Comparison of ENCODE assay signal across 10 cellular contexts in the genomic region with DNA sequence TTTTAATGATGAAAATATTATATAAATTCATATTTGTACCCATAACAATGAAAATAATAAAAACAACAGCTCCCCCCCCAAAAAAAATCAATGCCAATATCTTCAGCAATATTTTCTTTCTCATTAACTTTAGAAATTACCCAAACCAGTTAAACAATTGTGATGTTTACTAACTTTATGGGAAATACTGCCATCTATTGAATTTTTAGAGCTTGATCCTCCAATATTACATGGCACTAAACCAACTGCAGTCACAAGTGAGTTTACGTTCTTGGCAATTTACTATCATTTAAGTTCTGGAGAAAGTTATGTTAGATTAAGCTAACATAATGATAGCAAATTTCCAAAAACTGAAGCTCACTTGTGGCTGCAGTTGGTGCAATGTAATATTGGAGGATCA.
DNase-seq lines count a peak whose midpoint lies in the region; ATAC-seq, FAIRE-seq and TF ChIP-seq lines count a peak whose summit lies in the region.
"Had no signal": no experiment of that assay in that cellular context is flagged by ENCODE, and none has a peak within 500 bp of the region (broad histone marks: within the 10 kb centered on the region; RNA-seq: fewer than 3 reads in every experiment).

No MANE protein-coding gene starts in this region.

- POLR2A ChIA-PET in SK-N-SH (lab: Yijun Ruan, JAX) = no interaction called here

- FAIRE-seq in keratinocyte (lab: Jason Lieb, UNC) = no peak
- FAIRE-seq: G401.6, kidney had no signal

- H3K27me3 ChIP-seq in SK-N-SH (ENCODE audit: insufficient read depth) = no peaks in the 10 kb centered on the region
- no peaks in the 10 kb centered on the region for H3K27me3 ChIP-seq in keratinocyte (ENCODE audit: control insufficient read depth, extremely low read depth, insufficient read depth, low read length)

- H3K9me1 ChIP-seq in keratinocyte (ENCODE audit: control insufficient read depth, extremely low read depth, insufficient read depth, low read length) = no peaks in the 10 kb centered on the region

- no peak for TF ChIP-seq EP300 in SK-N-SH (IDR thresholded peaks at IDR 0.05; ENCODE audit: borderline replicate concordance in 1 of 2, low read depth in 1 of 2, low read length in 1 of 2)

- H3K79me2 ChIP-seq in SK-N-SH (ENCODE audit: insufficient read depth) (no peaks in the 10 kb centered on the region), keratinocyte (ENCODE audit: control insufficient read depth, insufficient read depth, low read length) (no peaks in the 10 kb centered on the region)

- CTCF ChIA-PET in SK-N-SH (lab: Yijun Ruan, JAX) = interaction anchor here (0.9 to 1.7 kb wide), 5 partner anchors 11 to 1293 kb away, joined by 3 to 5 read pairs (median 4); no protein-coding TSS in a partner anchor

- H3K4me3 ChIP-seq in SK-N-SH (ENCODE audit: low read depth in 2 of 2, low read length in 1 of 2) = no peak overlapping the region
- no peak overlapping the region for H3K4me3 ChIP-seq in keratinocyte (ENCODE audit: control insufficient read depth in 2 of 3, extremely low read depth in 1 of 3, insufficient read depth in 2 of 3, low read depth in 1 of 3, low read length in 3 of 3)

- H3K9me3 ChIP-seq in SK-N-SH (no peaks in the 10 kb centered on the region; the same call in 1 of the 2 replicates), keratinocyte (ENCODE audit: control insufficient read depth, low read depth, low read length) (no peaks in the 10 kb centered on the region)

- peak; percentile 57 for TF ChIP-seq CTCF in SK-N-SH (IDR thresholded peaks at IDR 0.05)
- TF ChIP-seq CTCF in keratinocyte (optimal IDR thresholded peaks at IDR 0.05 in 1 of 3, IDR thresholded peaks at IDR 0.05 in 1 of 3, conservative IDR thresholded peaks at IDR 0.05 in 1 of 3; ENCODE audit: extremely low read depth in 1 of 3, insufficient read depth in 2 of 3, low read length in 3 of 3) = peak in 2 of 3 experiments; percentile 30 to 32

- ATAC-seq in GM18870 (IDR thresholded peaks at IDR 0.05; ENCODE audit: unreplicated experiment) (no peak), HG03039 (IDR thresholded peaks at IDR 0.05; ENCODE audit: unreplicated experiment) (no peak), GM21367 (IDR thresholded peaks at IDR 0.05; ENCODE audit: unreplicated experiment) (no peak), GM19463 (IDR thresholded peaks at IDR 0.05; ENCODE audit: unreplicated experiment) (no peak)

- no peak overlapping the region for H3K4me2 ChIP-seq in SK-N-SH
- no peak overlapping the region for H3K4me2 ChIP-seq in keratinocyte (ENCODE audit: control insufficient read depth, extremely low read depth, insufficient read depth, low read depth, low read length)

- H3K36me3 ChIP-seq in SK-N-SH (replicated peaks in 1 of 2; ENCODE audit: control insufficient read depth in 1 of 2, insufficient read depth in 2 of 2, low read length in 1 of 2) (no peaks in the 10 kb centered on the region), keratinocyte (ENCODE audit: control insufficient read depth in 2 of 2, extremely low read depth in 1 of 2, insufficient read depth in 2 of 2, low read length in 2 of 2) (no peaks in the 10 kb centered on the region)

- DNase-seq in DMS153 (lab: John Stamatoyannopoulos, UW) (peak; percentile 41), M059J (ENCODE audit: low read depth) (peak; percentile 13), SK-N-SH (peak; percentile 1), keratinocyte (ENCODE audit: low read depth, low spot score) (no peak)
- DNase-seq: kidney had no signal

- peak; percentile 45 for TF ChIP-seq RAD21 in SK-N-SH (IDR thresholded peaks at IDR 0.05; ENCODE audit: low read length)

- H3K9ac ChIP-seq in SK-N-SH (no peak overlapping the region), keratinocyte (ENCODE audit: control insufficient read depth, extremely low read depth, insufficient read depth, low read length) (no peak overlapping the region)

- H3F3A ChIP-seq in SK-N-SH (replicated peaks; ENCODE audit: insufficient read depth) = no peaks in the 10 kb centered on the region

- H3K27ac ChIP-seq in SK-N-SH (ENCODE audit: low read depth in 2 of 2, low read length in 1 of 2) = no peak overlapping the region
- H3K27ac ChIP-seq in keratinocyte (ENCODE audit: control insufficient read depth, insufficient read depth, low read length) = no peak overlapping the region

- H3K4me1 ChIP-seq in SK-N-SH (ENCODE audit: control insufficient read depth in 1 of 2, insufficient read depth in 2 of 2, low read depth in 1 of 2, low read length in 1 of 2) = no peaks in the 10 kb centered on the region
- H3K4me1 ChIP-seq in keratinocyte (ENCODE audit: control insufficient read depth, extremely low read depth, insufficient read depth, low read length) = peaks cover 9% of the 10 kb centered on the region

- H3K9me2 ChIP-seq in SK-N-SH = 0 out of 2 replicates have a peak, but pooled peaks cover 4% of the 10 kb centered on the region

- H4K20me1 ChIP-seq in SK-N-SH (ENCODE audit: insufficient read depth) (no peaks in the 10 kb centered on the region), keratinocyte (ENCODE audit: control insufficient read depth, extremely low read depth, insufficient read depth, low read length) (no peaks in the 10 kb centered on the region)

- dilution Hi-C loops in keratinocyte (cut with MboI; ENCODE audit: extremely low pct_ligation_motif_present, low sequenced_read_pairs) = no loop called here

- H2AFZ ChIP-seq in SK-N-SH (ENCODE audit: low read depth) (no peak overlapping the region), keratinocyte (ENCODE audit: control insufficient read depth, low read length) (no peak overlapping the region)

- 14% methylated on average over 1 of the region's 1 CpG for WGBS in SK-N-SH (ENCODE audit: low lambda C conversion rate)

TF ChIP-seq in SK-N-SH, 30 proteins besides CTCF, POLR2A, EP300 and RAD21:
- TF ChIP-seq, protein P1, sequence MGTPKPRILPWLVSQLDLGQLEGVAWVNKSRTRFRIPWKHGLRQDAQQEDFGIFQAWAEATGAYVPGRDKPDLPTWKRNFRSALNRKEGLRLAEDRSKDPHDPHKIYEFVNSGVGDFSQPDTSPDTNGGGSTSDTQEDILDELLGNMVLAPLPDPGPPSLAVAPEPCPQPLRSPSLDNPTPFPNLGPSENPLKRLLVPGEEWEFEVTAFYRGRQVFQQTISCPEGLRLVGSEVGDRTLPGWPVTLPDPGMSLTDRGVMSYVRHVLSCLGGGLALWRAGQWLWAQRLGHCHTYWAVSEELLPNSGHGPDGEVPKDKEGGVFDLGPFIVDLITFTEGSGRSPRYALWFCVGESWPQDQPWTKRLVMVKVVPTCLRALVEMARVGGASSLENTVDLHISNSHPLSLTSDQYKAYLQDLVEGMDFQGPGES (IDR thresholded peaks at IDR 0.05; ENCODE audit: low read depth, low read length) = no peak
- TF ChIP-seq MEF2A (IDR thresholded peaks at IDR 0.05; ENCODE audit: borderline replicate concordance, low read depth) (no peak), EZH2phosphoT487 (IDR thresholded peaks at IDR 0.05; ENCODE audit: borderline replicate concordance, low read depth) (no peak)
- TF ChIP-seq, protein P2, sequence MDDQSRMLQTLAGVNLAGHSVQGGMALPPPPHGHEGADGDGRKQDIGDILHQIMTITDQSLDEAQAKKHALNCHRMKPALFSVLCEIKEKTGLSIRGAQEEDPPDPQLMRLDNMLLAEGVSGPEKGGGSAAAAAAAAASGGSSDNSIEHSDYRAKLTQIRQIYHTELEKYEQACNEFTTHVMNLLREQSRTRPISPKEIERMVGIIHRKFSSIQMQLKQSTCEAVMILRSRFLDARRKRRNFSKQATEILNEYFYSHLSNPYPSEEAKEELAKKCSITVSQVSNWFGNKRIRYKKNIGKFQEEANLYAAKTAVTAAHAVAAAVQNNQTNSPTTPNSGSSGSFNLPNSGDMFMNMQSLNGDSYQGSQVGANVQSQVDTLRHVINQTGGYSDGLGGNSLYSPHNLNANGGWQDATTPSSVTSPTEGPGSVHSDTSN (IDR thresholded peaks at IDR 0.05) = no peak
